Comparison of ENCODE assay signal across 1 cellular context in the genomic region with DNA sequence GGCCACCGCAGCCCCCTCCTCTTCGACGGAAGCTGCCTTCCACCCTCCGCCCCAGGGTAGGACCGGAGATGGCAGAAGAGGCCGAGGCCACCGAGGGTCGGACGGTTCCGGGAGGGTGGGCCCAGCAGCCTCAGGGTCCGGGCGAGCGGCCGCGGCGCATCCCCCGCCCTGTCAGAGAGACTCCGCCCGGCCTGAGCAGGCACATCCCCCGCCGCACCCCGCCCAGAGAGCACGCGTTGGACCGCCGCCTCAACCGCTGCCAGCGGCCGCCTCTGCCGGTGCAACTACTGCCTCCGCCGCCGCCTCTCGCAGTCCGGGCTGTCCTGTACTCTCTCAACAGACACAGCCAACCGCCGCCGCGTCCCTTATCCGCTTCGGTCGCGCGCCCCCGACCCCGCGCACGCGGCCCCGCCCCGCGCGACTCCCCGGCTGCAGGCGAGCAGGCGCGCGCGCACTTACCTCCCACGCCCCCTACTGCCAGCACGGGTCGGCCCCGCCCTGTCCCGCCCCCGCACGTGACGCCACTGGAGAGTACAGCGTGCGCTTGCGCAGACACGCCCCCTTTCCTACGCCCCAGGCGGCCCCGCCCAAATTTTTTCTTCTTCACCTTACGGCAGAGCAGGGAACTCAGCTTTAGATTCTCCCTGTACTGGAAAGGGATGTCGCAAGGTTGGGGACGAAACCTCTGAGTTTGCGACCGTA.
TF ChIP-seq lines count a peak whose summit lies in the region.

Gene MYO9A, minus strand, starts transcription at position 453 of the 702 bp plus-strand sequence. CDS start 71,587 bp downstream, outside the sequence.

TF ChIP-seq in HepG2, 621 proteins besides CTCF, POLR2A, EP300 and RAD21 (continued from another document and continues in another):
- TF ChIP-seq CSRNP2 (CRISPR knock-in tag; conservative IDR thresholded peaks at IDR 0.05; ENCODE audit: low read depth) (no peak), KLF13 (CRISPR knock-in tag; IDR thresholded peaks at IDR 0.05) (0 out of 2 replicates have a peak, but pooled peaks have one; percentile 71), ZZZ3 (CRISPR knock-in tag; IDR thresholded peaks at IDR 0.05; ENCODE audit: borderline replicate concordance) (no peak), DDIT3 (CRISPR knock-in tag; IDR thresholded peaks at IDR 0.05) (no peak), ZNF570 (CRISPR knock-in tag; IDR thresholded peaks at IDR 0.05; ENCODE audit: borderline replicate concordance) (no peak), ZNF672 (CRISPR knock-in tag; IDR thresholded peaks at IDR 0.05) (no peak), FOXC1 (CRISPR knock-in tag; IDR thresholded peaks at IDR 0.05; ENCODE audit: borderline replicate concordance) (no peak; the same call in 1 of the 2 replicates), ISL2 (CRISPR knock-in tag; IDR thresholded peaks at IDR 0.05) (no peak), PAF1 (CRISPR knock-in tag; IDR thresholded peaks at IDR 0.05) (no peak), ETS1 (CRISPR knock-in tag; IDR thresholded peaks at IDR 0.05) (no peak), NFRKB (IDR thresholded peaks at IDR 0.05) (no peak), HCFC1 (IDR thresholded peaks at IDR 0.05; ENCODE audit: low read depth, low read length) (no peak), NCOA2 (CRISPR knock-in tag; IDR thresholded peaks at IDR 0.05) (no peak), ZFP82 (CRISPR knock-in tag; IDR thresholded peaks at IDR 0.05; ENCODE audit: borderline replicate concordance) (peak; percentile 49; the same call in 1 of the 2 replicates), UBTF (CRISPR knock-in tag; IDR thresholded peaks at IDR 0.05) (peak; percentile 77), ZNF232 (CRISPR knock-in tag; IDR thresholded peaks at IDR 0.05; ENCODE audit: borderline replicate concordance) (no peak), ZBTB49 (CRISPR knock-in tag; IDR thresholded peaks at IDR 0.05; ENCODE audit: borderline replicate concordance) (no peak), ATF6 (CRISPR knock-in tag; conservative IDR thresholded peaks at IDR 0.05) (0 out of 2 replicates have a peak, but pooled peaks have one; percentile 55), AGO2 (optimal IDR thresholded peaks at IDR 0.05; ENCODE audit: low read depth, low read length) (peak; percentile 23), ZBTB7B (CRISPR knock-in tag; IDR thresholded peaks at IDR 0.05) (peak; percentile 68), ZIK1 (CRISPR knock-in tag; IDR thresholded peaks at IDR 0.05; ENCODE audit: borderline replicate concordance, low read depth) (no peak), MEF2D (CRISPR knock-in tag; IDR thresholded peaks at IDR 0.05) (no peak), ZEB1 (IDR thresholded peaks at IDR 0.05; ENCODE audit: insufficient replicate concordance, low read depth) (no peak), ZNF660 (CRISPR knock-in tag; IDR thresholded peaks at IDR 0.05; ENCODE audit: borderline replicate concordance, low read depth) (no peak), ZNF12 (CRISPR knock-in tag; IDR thresholded peaks at IDR 0.05) (no peak), ZNF713 (CRISPR knock-in tag; IDR thresholded peaks at IDR 0.05) (no peak), SPEN (CRISPR knock-in tag; IDR thresholded peaks at IDR 0.05; ENCODE audit: low read depth) (peak; percentile 16; the same call in 1 of the 2 replicates), ZSCAN12 (CRISPR knock-in tag; IDR thresholded peaks at IDR 0.05) (no peak), KLF9 (CRISPR knock-in tag; IDR thresholded peaks at IDR 0.05; ENCODE audit: low read depth) (no peak), ZNF720 (CRISPR knock-in tag; IDR thresholded peaks at IDR 0.05) (no peak)
- TF ChIP-seq, protein P1, sequence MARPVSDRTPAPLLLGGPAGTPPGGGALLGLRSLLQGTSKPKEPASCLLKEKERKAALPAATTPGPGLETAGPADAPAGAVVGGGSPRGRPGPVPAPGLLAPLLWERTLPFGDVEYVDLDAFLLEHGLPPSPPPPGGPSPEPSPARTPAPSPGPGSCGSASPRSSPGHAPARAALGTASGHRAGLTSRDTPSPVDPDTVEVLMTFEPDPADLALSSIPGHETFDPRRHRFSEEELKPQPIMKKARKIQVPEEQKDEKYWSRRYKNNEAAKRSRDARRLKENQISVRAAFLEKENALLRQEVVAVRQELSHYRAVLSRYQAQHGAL (CRISPR knock-in tag; IDR thresholded peaks at IDR 0.05; ENCODE audit: not compliant biosample characterization), result no peak
- TF ChIP-seq, protein P2, sequence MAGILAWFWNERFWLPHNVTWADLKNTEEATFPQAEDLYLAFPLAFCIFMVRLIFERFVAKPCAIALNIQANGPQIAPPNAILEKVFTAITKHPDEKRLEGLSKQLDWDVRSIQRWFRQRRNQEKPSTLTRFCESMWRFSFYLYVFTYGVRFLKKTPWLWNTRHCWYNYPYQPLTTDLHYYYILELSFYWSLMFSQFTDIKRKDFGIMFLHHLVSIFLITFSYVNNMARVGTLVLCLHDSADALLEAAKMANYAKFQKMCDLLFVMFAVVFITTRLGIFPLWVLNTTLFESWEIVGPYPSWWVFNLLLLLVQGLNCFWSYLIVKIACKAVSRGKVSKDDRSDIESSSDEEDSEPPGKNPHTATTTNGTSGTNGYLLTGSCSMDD (CRISPR knock-in tag; IDR thresholded peaks at IDR 0.05), result no peak
- TF ChIP-seq, protein P3, sequence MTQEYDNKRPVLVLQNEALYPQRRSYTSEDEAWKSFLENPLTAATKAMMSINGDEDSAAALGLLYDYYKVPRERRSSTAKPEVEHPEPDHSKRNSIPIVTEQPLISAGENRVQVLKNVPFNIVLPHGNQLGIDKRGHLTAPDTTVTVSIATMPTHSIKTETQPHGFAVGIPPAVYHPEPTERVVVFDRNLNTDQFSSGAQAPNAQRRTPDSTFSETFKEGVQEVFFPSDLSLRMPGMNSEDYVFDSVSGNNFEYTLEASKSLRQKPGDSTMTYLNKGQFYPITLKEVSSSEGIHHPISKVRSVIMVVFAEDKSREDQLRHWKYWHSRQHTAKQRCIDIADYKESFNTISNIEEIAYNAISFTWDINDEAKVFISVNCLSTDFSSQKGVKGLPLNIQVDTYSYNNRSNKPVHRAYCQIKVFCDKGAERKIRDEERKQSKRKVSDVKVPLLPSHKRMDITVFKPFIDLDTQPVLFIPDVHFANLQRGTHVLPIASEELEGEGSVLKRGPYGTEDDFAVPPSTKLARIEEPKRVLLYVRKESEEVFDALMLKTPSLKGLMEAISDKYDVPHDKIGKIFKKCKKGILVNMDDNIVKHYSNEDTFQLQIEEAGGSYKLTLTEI (CRISPR knock-in tag; conservative IDR thresholded peaks at IDR 0.05), result no peak
- TF ChIP-seq, protein P4, sequence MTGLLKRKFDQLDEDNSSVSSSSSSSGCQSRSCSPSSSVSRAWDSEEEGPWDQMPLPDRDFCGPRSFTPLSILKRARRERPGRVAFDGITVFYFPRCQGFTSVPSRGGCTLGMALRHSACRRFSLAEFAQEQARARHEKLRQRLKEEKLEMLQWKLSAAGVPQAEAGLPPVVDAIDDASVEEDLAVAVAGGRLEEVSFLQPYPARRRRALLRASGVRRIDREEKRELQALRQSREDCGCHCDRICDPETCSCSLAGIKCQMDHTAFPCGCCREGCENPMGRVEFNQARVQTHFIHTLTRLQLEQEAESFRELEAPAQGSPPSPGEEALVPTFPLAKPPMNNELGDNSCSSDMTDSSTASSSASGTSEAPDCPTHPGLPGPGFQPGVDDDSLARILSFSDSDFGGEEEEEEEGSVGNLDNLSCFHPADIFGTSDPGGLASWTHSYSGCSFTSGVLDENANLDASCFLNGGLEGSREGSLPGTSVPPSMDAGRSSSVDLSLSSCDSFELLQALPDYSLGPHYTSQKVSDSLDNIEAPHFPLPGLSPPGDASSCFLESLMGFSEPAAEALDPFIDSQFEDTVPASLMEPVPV (CRISPR knock-in tag; IDR thresholded peaks at IDR 0.05), result peak; percentile 91
- TF ChIP-seq, protein P5, sequence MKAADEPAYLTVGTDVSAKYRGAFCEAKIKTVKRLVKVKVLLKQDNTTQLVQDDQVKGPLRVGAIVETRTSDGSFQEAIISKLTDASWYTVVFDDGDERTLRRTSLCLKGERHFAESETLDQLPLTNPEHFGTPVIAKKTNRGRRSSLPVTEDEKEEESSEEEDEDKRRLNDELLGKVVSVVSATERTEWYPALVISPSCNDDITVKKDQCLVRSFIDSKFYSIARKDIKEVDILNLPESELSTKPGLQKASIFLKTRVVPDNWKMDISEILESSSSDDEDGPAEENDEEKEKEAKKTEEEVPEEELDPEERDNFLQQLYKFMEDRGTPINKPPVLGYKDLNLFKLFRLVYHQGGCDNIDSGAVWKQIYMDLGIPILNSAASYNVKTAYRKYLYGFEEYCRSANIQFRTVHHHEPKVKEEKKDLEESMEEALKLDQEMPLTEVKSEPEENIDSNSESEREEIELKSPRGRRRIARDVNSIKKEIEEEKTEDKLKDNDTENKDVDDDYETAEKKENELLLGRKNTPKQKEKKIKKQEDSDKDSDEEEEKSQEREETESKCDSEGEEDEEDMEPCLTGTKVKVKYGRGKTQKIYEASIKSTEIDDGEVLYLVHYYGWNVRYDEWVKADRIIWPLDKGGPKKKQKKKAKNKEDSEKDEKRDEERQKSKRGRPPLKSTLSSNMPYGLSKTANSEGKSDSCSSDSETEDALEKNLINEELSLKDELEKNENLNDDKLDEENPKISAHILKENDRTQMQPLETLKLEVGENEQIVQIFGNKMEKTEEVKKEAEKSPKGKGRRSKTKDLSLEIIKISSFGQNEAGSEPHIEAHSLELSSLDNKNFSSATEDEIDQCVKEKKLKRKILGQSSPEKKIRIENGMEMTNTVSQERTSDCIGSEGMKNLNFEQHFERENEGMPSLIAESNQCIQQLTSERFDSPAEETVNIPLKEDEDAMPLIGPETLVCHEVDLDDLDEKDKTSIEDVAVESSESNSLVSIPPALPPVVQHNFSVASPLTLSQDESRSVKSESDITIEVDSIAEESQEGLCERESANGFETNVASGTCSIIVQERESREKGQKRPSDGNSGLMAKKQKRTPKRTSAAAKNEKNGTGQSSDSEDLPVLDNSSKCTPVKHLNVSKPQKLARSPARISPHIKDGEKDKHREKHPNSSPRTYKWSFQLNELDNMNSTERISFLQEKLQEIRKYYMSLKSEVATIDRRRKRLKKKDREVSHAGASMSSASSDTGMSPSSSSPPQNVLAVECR (CRISPR knock-in tag; IDR thresholded peaks at IDR 0.05; ENCODE audit: borderline replicate concordance), result peak; percentile 77
